In the genomic region with DNA sequence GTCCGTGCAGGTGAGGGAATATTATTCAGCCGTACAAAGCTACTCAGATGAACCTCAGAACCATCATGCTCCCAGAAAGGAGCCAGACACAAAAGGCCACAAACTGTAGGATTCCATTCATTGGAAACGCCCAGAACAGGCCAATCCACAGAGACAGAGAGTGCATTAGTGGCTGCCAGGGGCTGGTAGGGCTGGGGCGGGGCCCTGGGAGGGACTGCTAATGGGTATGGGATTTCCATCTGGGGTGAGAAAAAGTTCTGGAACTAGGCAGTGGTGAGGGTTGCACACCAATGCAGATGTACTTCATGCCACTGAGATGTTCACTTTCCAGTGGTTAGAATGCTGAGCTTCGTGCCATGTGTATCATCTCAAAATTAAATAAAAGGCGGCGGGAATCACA, we compare ENCODE assay signal across 12 cellular contexts.
A peak's percentile ranks its signal among the peaks of the same experiment; 100 is the strongest.
DNase-seq lines count a peak whose midpoint lies in the region; ATAC-seq and TF ChIP-seq lines count a peak whose summit lies in the region.
"Had no signal": no experiment of that assay in that cellular context is flagged by ENCODE, and none has a peak within 500 bp of the region (broad histone marks: within the 10 kb centered on the region; RNA-seq: fewer than 3 reads in every experiment).

No MANE protein-coding gene starts in this region.

- H3K27ac ChIP-seq in adrenal gland (peak overlapping the region in 3 of 5 donors; percentile 28 to 100 (median 99)), muscle layer of colon (ENCODE audit: low read depth, low read length) (peak overlapping the region; percentile 96), tibial nerve (peak overlapping the region; percentile 75 to 91 (median 84)), gastrocnemius medialis (peak overlapping the region in 2 of 4 donors; percentile 31 to 97)

- TF ChIP-seq EP300 in tibial nerve (IDR thresholded peaks at IDR 0.05), result peak in 1 of 2 donors; percentile 48

- in situ Hi-C loops in gastrocnemius medialis (cut with MboI; ENCODE audit: low sequenced_read_pairs in 4 of 4), result loop anchor here in 1 of 4 donors (25.0 kb wide), 1 partner anchor 116 kb away; no protein-coding TSS in a partner anchor

- H3K27me3 ChIP-seq in adrenal gland, result no peaks in the 10 kb centered on the region
- H3K27me3 ChIP-seq in muscle layer of colon (ENCODE audit: control insufficient read depth in 1 of 2, insufficient read depth in 2 of 2, low read length in 2 of 2), result no peaks in the 10 kb centered on the region
- no peaks in the 10 kb centered on the region for H3K27me3 ChIP-seq in tibial nerve
- no peaks in the 10 kb centered on the region for H3K27me3 ChIP-seq in gastrocnemius medialis

- no peak overlapping the region for H3K9ac ChIP-seq in muscle layer of colon (ENCODE audit: low read length)

- peaks cover 0 to 37% of the 10 kb centered on the region in 2 donors for H3K36me3 ChIP-seq in adrenal gland (replicated peaks in 1 of 2)
- peaks cover 52% of the 10 kb centered on the region for H3K36me3 ChIP-seq in muscle layer of colon (ENCODE audit: insufficient read depth, low read length)
- peaks cover 0 to 40% (median 0%) of the 10 kb centered on the region in 3 donors for H3K36me3 ChIP-seq in tibial nerve
- peaks cover 0 to 9% of the 10 kb centered on the region in 2 donors for H3K36me3 ChIP-seq in gastrocnemius medialis

- ATAC-seq in gastrocnemius medialis, result no peak

- intact Hi-C loops in adrenal gland (cut with DNase I), result no loop called here
- intact Hi-C loops in gastrocnemius medialis (cut with DNase I; ENCODE audit: low total_unique reads), result loop anchor here (10.0 kb wide), 1 partner anchor 519 kb away; the partner anchor contains the start of gene UBC

- WGBS in adrenal gland, 4 donors, result 85 to 90% (median 86%) methylated on average over 7 of the region's 7 CpGs
- 56 to 68% methylated on average over 7 of the region's 7 CpGs for WGBS in tibial nerve, 2 donors

- TF ChIP-seq CTCF in adrenal gland (IDR thresholded peaks at IDR 0.05) (no peak), tibial nerve (IDR thresholded peaks at IDR 0.05) (no peak), gastrocnemius medialis (IDR thresholded peaks at IDR 0.05 in 4 of 5, conservative IDR thresholded peaks at IDR 0.05 in 1 of 5) (no peak)

- peak; percentile 43 for DNase-seq in NCI-H2171 treated with DMSO at 0.1 percent for 48 hours (lab: John Stamatoyannopoulos, UW)
- DNase-seq in NCI-H2171 (lab: John Stamatoyannopoulos, UW), result no peak
- no peak for DNase-seq in adrenal gland
- DNase-seq in tibial nerve (ENCODE audit: low spot score in 2 of 2), result no peak
- DNase-seq in SHP77 (lab: John Stamatoyannopoulos, UW), result no peak
- DNase-seq in activated CD4-positive, alpha-beta T cell treated with anti-CD3 and anti-CD28 coated beads for 1 hour, result no peak
- DNase-seq in gastrocnemius medialis, result no peak
- DNase-seq: activated naive CD4-positive, alpha-beta T cell treated with anti-CD3 and anti-CD28 coated beads for 36 hours; endodermal cell; NCI-H774; stimulated activated CD4-positive, alpha-beta T cell treated with anti-CD3 and anti-CD28 coated beads, Interleukin-4, amount 100 ng/mL, for 24 hours had no signal

- H3K4me1 ChIP-seq in adrenal gland (replicated peaks in 1 of 2), result peaks cover 39 to 80% of the 10 kb centered on the region in 2 donors
- H3K4me1 ChIP-seq in muscle layer of colon (ENCODE audit: insufficient read depth, low read length), result peaks cover 96% of the 10 kb centered on the region
- peaks cover 7 to 92% (median 82%) of the 10 kb centered on the region in 4 donors for H3K4me1 ChIP-seq in tibial nerve
- H3K4me1 ChIP-seq in gastrocnemius medialis, result peaks cover 57 to 70% of the 10 kb centered on the region in 2 donors

- TF ChIP-seq POLR2A in adrenal gland (IDR thresholded peaks at IDR 0.05), result no peak
- no peak for TF ChIP-seq POLR2A in tibial nerve (IDR thresholded peaks at IDR 0.05)
- no peak for TF ChIP-seq POLR2A in gastrocnemius medialis (IDR thresholded peaks at IDR 0.05)

- H3K4me3 ChIP-seq in adrenal gland (no peak overlapping the region), muscle layer of colon (ENCODE audit: low read depth in 1 of 2, low read length in 2 of 2) (no peak overlapping the region), tibial nerve (no peak overlapping the region), gastrocnemius medialis (no peak overlapping the region)

- H3K9me3 ChIP-seq in adrenal gland (replicated peaks in 1 of 3), result no peaks in the 10 kb centered on the region
- no peaks in the 10 kb centered on the region for H3K9me3 ChIP-seq in muscle layer of colon (ENCODE audit: low read length)
- H3K9me3 ChIP-seq in tibial nerve, result no peaks in the 10 kb centered on the region
- no peaks in the 10 kb centered on the region for H3K9me3 ChIP-seq in gastrocnemius medialis
